21 cellular contexts compared by ENCODE assay signal in the genomic region with DNA sequence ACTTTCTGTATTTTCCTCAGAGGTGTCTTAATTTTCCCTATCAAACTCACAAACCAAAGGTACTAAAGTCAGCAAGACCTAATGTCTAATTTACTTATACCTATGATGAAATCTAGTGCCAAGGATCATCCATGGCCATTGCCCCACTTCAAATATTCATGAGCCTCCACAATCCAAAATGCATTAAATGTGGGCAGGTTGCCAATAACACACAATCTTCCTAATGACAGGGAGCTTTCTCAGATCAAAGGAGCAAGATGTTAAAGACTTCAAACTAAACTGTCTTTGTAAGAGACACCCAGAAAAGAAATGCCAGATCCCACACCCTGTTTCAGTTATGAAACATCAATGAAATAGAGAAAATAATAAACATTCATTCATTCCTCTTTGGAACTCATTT.
DNase-seq lines count a peak whose midpoint lies in the region; ATAC-seq, FAIRE-seq and TF ChIP-seq lines count a peak whose summit lies in the region.
"Had no signal": no experiment of that assay in that cellular context is flagged by ENCODE, and none has a peak within 500 bp of the region (broad histone marks: within the 10 kb centered on the region; RNA-seq: fewer than 3 reads in every experiment).

No MANE protein-coding gene starts in this region.

- no peak overlapping the region for H3K27ac ChIP-seq in K562 (ENCODE audit: extremely low read depth, low read depth, low read length)
- H3K27ac ChIP-seq: BLaER1, KMS-11, prostate gland had no signal

- H3K9ac ChIP-seq in K562 (ENCODE audit: insufficient read depth in 1 of 2, low read depth in 2 of 2, low read length in 2 of 2), result no peak overlapping the region
- H3K9ac ChIP-seq: BLaER1, KMS-11 had no signal

- H2AFZ ChIP-seq in K562 (ENCODE audit: low read depth, low read length), result no peak overlapping the region

- DNase-seq in NCI-H2081 (lab: John Stamatoyannopoulos, UW), result peak; percentile 6 to 39
- no peak for DNase-seq in NCI-H2081 treated with DMSO at 0.1 percent for 48 hours (lab: John Stamatoyannopoulos, UW)
- DNase-seq in NCI-H1417 treated with DMSO at 0.1 percent for 48 hours (lab: John Stamatoyannopoulos, UW), result peak; percentile 54
- peak; percentile 62 for DNase-seq in NCI-H345 treated with DMSO at 0.1 percent for 48 hours (lab: John Stamatoyannopoulos, UW; ENCODE audit: unreplicated experiment)
- DNase-seq in K562 (ENCODE audit: extremely low read depth in 1 of 4, low spot score in 3 of 4), result no peak
- DNase-seq in foreskin melanocyte, result no peak
- DNase-seq in T-helper 1 cell, result no peak
- DNase-seq: activated CD4-positive, alpha-beta T cell treated with anti-CD3 and anti-CD28 coated beads for 4 hours; activated naive CD4-positive, alpha-beta T cell treated with anti-CD3 and anti-CD28 coated beads, Interleukin-2, amount 10 ng/mL, durations not matched to agents 7 days and 5 days; activated T-cell treated with anti-CD3 and anti-CD28 coated beads, Interleukin-2, amount 50 U/mL, for 72 hours; cortex of kidney; GF-D8; NCI-H526; SIG-M5; T-helper 17 cell had no signal

- TF ChIP-seq RAD21 in K562 (CRISPR knock-in tag; conservative IDR thresholded peaks at IDR 0.05 in 1 of 2, IDR thresholded peaks at IDR 0.05 in 1 of 2), result no peak

- CTCF ChIA-PET in K562 (lab: Yijun Ruan, JAX; ENCODE audit: low intra/inter-chr PET ratio), result no interaction called here

- no TSS peak for BruUV-seq in K562 (replicated peaks; lab: Mats Ljungman, UMichigan)

- H4K20me1 ChIP-seq in K562 (replicated peaks; ENCODE audit: control insufficient read depth, insufficient read depth, low read length), result no peaks in the 10 kb centered on the region
- H4K20me1 ChIP-seq: BLaER1 had no signal

- POLR2A ChIA-PET in K562 (lab: Yijun Ruan, JAX), result no interaction called here

- in situ Hi-C loops in K562 (cut with MboI), result no loop called here

- no peak overlapping the region for H3K4me2 ChIP-seq in K562 (ENCODE audit: insufficient read depth, low read length)
- H3K4me2 ChIP-seq: BLaER1, KMS-11 had no signal

- TF ChIP-seq CTCF in K562 (IDR thresholded peaks at IDR 0.05 in 2 of 3, conservative IDR thresholded peaks at IDR 0.05 in 1 of 3; ENCODE audit: insufficient read depth in 2 of 3, low read depth in 1 of 3, low read length in 3 of 3), result no peak

- H3K4me3 ChIP-seq in K562, result no peak overlapping the region
- H3K4me3 ChIP-seq: BLaER1, lung, prostate gland had no signal

- no peaks in the 10 kb centered on the region for H3K79me2 ChIP-seq in K562 (ENCODE audit: control insufficient read depth, insufficient read depth, low read length)

- no peaks in the 10 kb centered on the region for H3K9me1 ChIP-seq in K562 (ENCODE audit: control insufficient read depth, insufficient read depth, low read length)

- FAIRE-seq in K562 (lab: Jason Lieb, UNC), result no peak
- FAIRE-seq: A204.1 had no signal

- no peaks in the 10 kb centered on the region for H3K4me1 ChIP-seq in K562 (replicated peaks in 1 of 2; ENCODE audit: control insufficient read depth in 2 of 2, insufficient read depth in 2 of 2, low read length in 2 of 2)
- H3K4me1 ChIP-seq: BLaER1, prostate gland had no signal

- ATAC-seq in K562, result no peak
- no peak for ATAC-seq in HG03442 (IDR thresholded peaks at IDR 0.05; ENCODE audit: unreplicated experiment)
- ATAC-seq: activated T-cell treated with anti-CD3 and anti-CD28 coated beads, Interleukin-2, amount 50 U/mL, for 72 hours; T-helper 17 cell had no signal

- intact Hi-C loops in K562 (cut with micrococcal nuclease), result no loop called here

- no peak for TF ChIP-seq EP300 in K562 (IDR thresholded peaks at IDR 0.05; ENCODE audit: low read length)

- H3K36me3 ChIP-seq in K562 (ENCODE audit: control insufficient read depth, insufficient read depth, low read length), result no peaks in the 10 kb centered on the region
- H3K36me3 ChIP-seq: BLaER1, prostate gland had no signal

- no peak for TF ChIP-seq POLR2A in K562 (conservative IDR thresholded peaks at IDR 0.05)

- no peaks in the 10 kb centered on the region for H3K27me3 ChIP-seq in K562 (ENCODE audit: control insufficient read depth in 2 of 2, insufficient read depth in 2 of 2, low read length in 2 of 2)
- H3K27me3 ChIP-seq: BLaER1 had no signal

- H3K9me3 ChIP-seq in K562 (replicated peaks; ENCODE audit: control insufficient read depth, insufficient read depth, low read depth, low read length), result no peaks in the 10 kb centered on the region
- H3K9me3 ChIP-seq: BLaER1, prostate gland had no signal

TF ChIP-seq in K562, 482 proteins besides CTCF, POLR2A, EP300 and RAD21:
- TF ChIP-seq, protein P1, sequence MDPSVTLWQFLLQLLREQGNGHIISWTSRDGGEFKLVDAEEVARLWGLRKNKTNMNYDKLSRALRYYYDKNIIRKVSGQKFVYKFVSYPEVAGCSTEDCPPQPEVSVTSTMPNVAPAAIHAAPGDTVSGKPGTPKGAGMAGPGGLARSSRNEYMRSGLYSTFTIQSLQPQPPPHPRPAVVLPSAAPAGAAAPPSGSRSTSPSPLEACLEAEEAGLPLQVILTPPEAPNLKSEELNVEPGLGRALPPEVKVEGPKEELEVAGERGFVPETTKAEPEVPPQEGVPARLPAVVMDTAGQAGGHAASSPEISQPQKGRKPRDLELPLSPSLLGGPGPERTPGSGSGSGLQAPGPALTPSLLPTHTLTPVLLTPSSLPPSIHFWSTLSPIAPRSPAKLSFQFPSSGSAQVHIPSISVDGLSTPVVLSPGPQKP (CRISPR knock-in tag; IDR thresholded peaks at IDR 0.05), result no peak
- no peak for TF ChIP-seq ZNF140 (CRISPR knock-in tag; IDR thresholded peaks at IDR 0.05)
- peak; percentile 70 for TF ChIP-seq NFIC (IDR thresholded peaks at IDR 0.05)
- no peak for TF ChIP-seq NR2C2 (CRISPR knock-in tag; IDR thresholded peaks at IDR 0.05)
- no peak for TF ChIP-seq NR2C2 (tag; IDR thresholded peaks at IDR 0.05)
TF ChIP-seq in K562: peak in this region for 1.

Comparison
In these comparisons a context has a peak if more than half of its experiments do, and no peak if none do; other contexts are left out.
1. DNase-seq: peak in NCI-H2081 (2 of 2), NCI-H1417 treated with DMSO at 0.1 percent for 48 hours (single experiment) and NCI-H345 treated with DMSO at 0.1 percent for 48 hours (single experiment); none in NCI-H2081 treated with DMSO at 0.1 percent for 48 hours (single experiment), K562 (0 of 4), foreskin melanocyte (single experiment) and T-helper 1 cell (0 of 5).